Comparison of ENCODE assay signal across 20 cellular contexts in the genomic region with DNA sequence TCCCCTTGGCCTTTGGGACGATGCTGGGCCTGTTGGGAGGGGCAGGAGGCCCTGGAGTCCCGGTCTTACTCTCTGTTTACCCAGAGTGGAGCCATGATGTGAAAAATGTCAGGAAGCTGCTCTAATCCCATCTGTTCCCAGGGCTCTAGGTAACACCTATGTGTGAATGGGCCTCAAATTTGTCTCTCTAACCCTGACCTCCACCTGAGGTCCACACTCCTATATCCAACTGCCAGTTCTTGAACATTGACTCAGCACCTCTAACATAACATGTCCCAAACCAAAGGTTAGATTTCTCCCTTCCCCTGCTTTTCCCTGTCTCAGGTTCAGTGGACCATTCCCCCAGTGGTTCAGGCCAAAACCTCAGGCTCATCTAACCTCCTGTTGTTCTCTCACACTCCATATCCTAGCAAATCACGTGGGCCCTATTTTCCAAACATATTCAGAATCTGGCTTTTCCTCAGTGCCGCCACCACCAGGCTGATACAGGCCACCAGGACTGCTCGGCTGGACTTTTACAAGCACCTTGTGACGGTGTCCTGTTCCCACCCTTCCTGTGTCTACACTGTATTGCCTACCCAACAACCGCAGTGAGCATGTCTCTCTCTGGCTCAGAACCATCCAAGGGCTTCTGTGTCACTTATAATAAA.
DNase-seq lines count a peak whose midpoint lies in the region; ATAC-seq, FAIRE-seq and TF ChIP-seq lines count a peak whose summit lies in the region.
"Had no signal": no experiment of that assay in that cellular context is flagged by ENCODE, and none has a peak within 500 bp of the region (broad histone marks: within the 10 kb centered on the region; RNA-seq: fewer than 3 reads in every experiment).

No MANE protein-coding gene starts in this region.

- H3K9me3 ChIP-seq in Caco-2 (no peaks in the 10 kb centered on the region), K562 (replicated peaks; ENCODE audit: control insufficient read depth, insufficient read depth, low read depth, low read length) (no peaks in the 10 kb centered on the region)
- H3K9me3 ChIP-seq: HAP-1 had no signal

- no peak for FAIRE-seq in K562 (lab: Jason Lieb, UNC)
- FAIRE-seq: GM12891 had no signal

- in situ Hi-C loops in K562 (cut with MboI) = no loop called here

- CTCF ChIA-PET in Caco-2 (lab: Charles Lee) (no interaction called here), K562 (lab: Yijun Ruan, JAX; ENCODE audit: low intra/inter-chr PET ratio) (no interaction called here)

- H3K79me2 ChIP-seq in K562 (ENCODE audit: control insufficient read depth, insufficient read depth, low read length) = no peaks in the 10 kb centered on the region

- no peak overlapping the region for H3K4me3 ChIP-seq in Caco-2 (ENCODE audit: low read depth, low read length)
- H3K4me3 ChIP-seq in HFF-Myc (replicated peaks; ENCODE audit: low read depth, low read length) = no peak overlapping the region
- H3K4me3 ChIP-seq in K562 = no peak overlapping the region
- H3K4me3 ChIP-seq: HAP-1 had no signal

- H3K36me3 ChIP-seq in Caco-2 (ENCODE audit: control insufficient read depth, insufficient read depth, low read length) (no peaks in the 10 kb centered on the region), K562 (ENCODE audit: control insufficient read depth, insufficient read depth, low read length) (no peaks in the 10 kb centered on the region)
- H3K36me3 ChIP-seq: HAP-1 had no signal

- no peak for TF ChIP-seq CTCF in Caco-2 (IDR thresholded peaks at IDR 0.05; ENCODE audit: insufficient read depth in 1 of 2, low read depth in 1 of 2, low read length in 1 of 2, severe bottlenecking in 1 of 2, unreplicated experiment in 1 of 2)
- peak; percentile 5 for TF ChIP-seq CTCF in HFF-Myc (IDR thresholded peaks at IDR 0.05; ENCODE audit: low read depth, low read length, missing control alignments)
- peak; percentile 35 to 45 (median 38); a peak in 5 of 6 replicates for TF ChIP-seq CTCF in K562 (IDR thresholded peaks at IDR 0.05 in 2 of 3, conservative IDR thresholded peaks at IDR 0.05 in 1 of 3; ENCODE audit: insufficient read depth in 2 of 3, low read depth in 1 of 3, low read length in 3 of 3)
- TF ChIP-seq CTCF in nephron progenitor cell (IDR thresholded peaks at IDR 0.05) = no peak

- H3K4me1 Mint-ChIP-seq in Caco-2 (ENCODE audit: low read depth, unreplicated experiment) (no peaks in the 10 kb centered on the region), nephron progenitor cell (peaks cover 5% of the 10 kb centered on the region)

- H3K9ac ChIP-seq in K562 (ENCODE audit: insufficient read depth in 1 of 2, low read depth in 2 of 2, low read length in 2 of 2) = no peak overlapping the region

- H3K27ac Mint-ChIP-seq in Caco-2 (ENCODE audit: unreplicated experiment) = peak overlapping the region; percentile 7
- H3K27ac Mint-ChIP-seq in nephron progenitor cell = peak overlapping the region; percentile 10
- H3K27ac Mint-ChIP-seq: IgD-negative memory B cell had no signal

- no TSS peak for BruUV-seq in Caco-2 (replicated peaks; lab: Mats Ljungman, UMichigan)
- BruUV-seq in K562 (replicated peaks; lab: Mats Ljungman, UMichigan) = no TSS peak

- peak in 1 of 2 experiments; percentile 22; a peak in 2 of 4 replicates for TF ChIP-seq RAD21 in K562 (CRISPR knock-in tag; conservative IDR thresholded peaks at IDR 0.05 in 1 of 2, IDR thresholded peaks at IDR 0.05 in 1 of 2)

- peaks cover 6% of the 10 kb centered on the region for H3K9me1 ChIP-seq in K562 (ENCODE audit: control insufficient read depth, insufficient read depth, low read length)

- TF ChIP-seq POLR2A in K562 (conservative IDR thresholded peaks at IDR 0.05) = no peak

- H4K20me1 ChIP-seq in K562 (replicated peaks; ENCODE audit: control insufficient read depth, insufficient read depth, low read length) = 0 out of 2 replicates have a peak, but pooled peaks cover 10% of the 10 kb centered on the region

- no peaks in the 10 kb centered on the region for H3K9me3 Mint-ChIP-seq in Caco-2 (ENCODE audit: unreplicated experiment)
- H3K9me3 Mint-ChIP-seq in nephron progenitor cell = no peaks in the 10 kb centered on the region
- H3K9me3 Mint-ChIP-seq: IgD-negative memory B cell had no signal

- intact Hi-C loops in Caco-2 (cut with micrococcal nuclease; ENCODE audit: unreplicated experiment) (loop anchor here (5.0 kb wide), 1 partner anchor 94 kb away; no protein-coding TSS in a partner anchor), K562 (cut with micrococcal nuclease) (no loop called here)

- 7% methylated on average over 7 of the region's 7 CpGs for WGBS in K562 (ENCODE audit: insufficient coverage, low coverage, missing lambda C conversion rate)

- H3K4me1 ChIP-seq in Caco-2 = no peaks in the 10 kb centered on the region
- no peaks in the 10 kb centered on the region; a peak in 1 of 5 replicates for H3K4me1 ChIP-seq in K562 (replicated peaks in 1 of 2; ENCODE audit: control insufficient read depth in 2 of 2, insufficient read depth in 2 of 2, low read length in 2 of 2)
- H3K4me1 ChIP-seq: HAP-1 had no signal

- TF ChIP-seq EP300 in K562 (IDR thresholded peaks at IDR 0.05; ENCODE audit: low read length) = no peak

- H3K4me2 ChIP-seq in K562 (ENCODE audit: insufficient read depth, low read length) = no peak overlapping the region

- H3K36me3 Mint-ChIP-seq in Caco-2 (ENCODE audit: insufficient read depth, unreplicated experiment) (no peaks in the 10 kb centered on the region), nephron progenitor cell (ENCODE audit: low read depth) (peaks cover 11% of the 10 kb centered on the region)

- ATAC-seq in K562 (peak; percentile 79), HG02981 (IDR thresholded peaks at IDR 0.05; ENCODE audit: unreplicated experiment) (no peak), GM21390 (IDR thresholded peaks at IDR 0.05; ENCODE audit: unreplicated experiment) (no peak)

- no peak overlapping the region for H3K27ac ChIP-seq in K562 (ENCODE audit: extremely low read depth, low read depth, low read length)

- POLR2A ChIA-PET in Caco-2 (lab: Charles Lee) (no interaction called here), K562 (lab: Yijun Ruan, JAX) (no interaction called here)

- H3K27me3 ChIP-seq in Caco-2 (replicated peaks; ENCODE audit: control insufficient read depth, insufficient read depth, low read length) (no peaks in the 10 kb centered on the region), K562 (ENCODE audit: control insufficient read depth in 2 of 2, insufficient read depth in 2 of 2, low read length in 2 of 2) (peaks cover 5 to 36% of the 10 kb centered on the region in 2 experiments; a peak in 4 of 5 replicates)

- H2AFZ ChIP-seq in K562 (ENCODE audit: low read depth, low read length) = no peak overlapping the region

- no peak overlapping the region for H3K4me3 Mint-ChIP-seq in Caco-2 (ENCODE audit: unreplicated experiment)
- H3K4me3 Mint-ChIP-seq in nephron progenitor cell = no peak overlapping the region
- H3K4me3 Mint-ChIP-seq: IgD-negative memory B cell had no signal

- no peak for DNase-seq in Caco-2
- DNase-seq in HFF-Myc (ENCODE audit: extremely low read depth, low read depth) = no peak
- DNase-seq in K562 (ENCODE audit: extremely low read depth in 1 of 4, low spot score in 3 of 4) = peak in 3 of 4 experiments; percentile 21 to 29 (median 27)
- no peak for DNase-seq in nephron progenitor cell
- DNase-seq in activated CD4-positive, CD25-positive, alpha-beta regulatory T cell treated with anti-CD3 and anti-CD28 coated beads, Interleukin-2, amount 50 U/mL, for 72 hours = no peak
- DNase-seq in stimulated activated CD4-positive, alpha-beta T cell treated with anti-CD3 and anti-CD28 coated beads, Interleukin-4, amount 100 ng/mL, for 4 hours = no peak
- DNase-seq: C1 segment of cervical spinal cord, DMS 273 treated with DMSO at 0.1 percent for 48 hours, GF-D8, NCI-H1105 treated with DMSO at 0.1 percent for 48 hours, NCI-H1694 treated with DMSO at 0.1 percent for 48 hours, NCI-H69, RPMI8226, SIG-M5, T-helper 2 cell had no signal

- H3K27me3 Mint-ChIP-seq in Caco-2 (ENCODE audit: insufficient read depth, unreplicated experiment) (no peaks in the 10 kb centered on the region), nephron progenitor cell (ENCODE audit: low read depth, poor library complexity) (peaks cover 5% of the 10 kb centered on the region)

TF ChIP-seq in K562, 482 proteins besides CTCF, POLR2A, EP300 and RAD21:
- TF ChIP-seq ZFP36 (IDR thresholded peaks at IDR 0.05; ENCODE audit: low read depth, low read length, partially characterized antibody) (peak; percentile 86), ZNF717 (CRISPR knock-in tag; IDR thresholded peaks at IDR 0.05) (no peak), U2AF1 (optimal IDR thresholded peaks at IDR 0.05; ENCODE audit: low read depth, low read length) (no peak), SNRNP70 (optimal IDR thresholded peaks at IDR 0.05; ENCODE audit: low read depth, low read length) (no peak), SRSF3 (IDR thresholded peaks at IDR 0.05; ENCODE audit: insufficient read depth, low read length) (no peak), ZNF124 (CRISPR knock-in tag; IDR thresholded peaks at IDR 0.05) (no peak), RAD51 (IDR thresholded peaks at IDR 0.05; ENCODE audit: borderline replicate concordance, low read depth) (peak; percentile 55; the same call in 1 of the 2 replicates)
- TF ChIP-seq, protein P1, sequence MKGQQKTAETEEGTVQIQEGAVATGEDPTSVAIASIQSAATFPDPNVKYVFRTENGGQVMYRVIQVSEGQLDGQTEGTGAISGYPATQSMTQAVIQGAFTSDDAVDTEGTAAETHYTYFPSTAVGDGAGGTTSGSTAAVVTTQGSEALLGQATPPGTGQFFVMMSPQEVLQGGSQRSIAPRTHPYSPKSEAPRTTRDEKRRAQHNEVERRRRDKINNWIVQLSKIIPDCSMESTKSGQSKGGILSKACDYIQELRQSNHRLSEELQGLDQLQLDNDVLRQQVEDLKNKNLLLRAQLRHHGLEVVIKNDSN (CRISPR knock-in tag; IDR thresholded peaks at IDR 0.05) = peak; percentile 63
- TF ChIP-seq, protein P2, sequence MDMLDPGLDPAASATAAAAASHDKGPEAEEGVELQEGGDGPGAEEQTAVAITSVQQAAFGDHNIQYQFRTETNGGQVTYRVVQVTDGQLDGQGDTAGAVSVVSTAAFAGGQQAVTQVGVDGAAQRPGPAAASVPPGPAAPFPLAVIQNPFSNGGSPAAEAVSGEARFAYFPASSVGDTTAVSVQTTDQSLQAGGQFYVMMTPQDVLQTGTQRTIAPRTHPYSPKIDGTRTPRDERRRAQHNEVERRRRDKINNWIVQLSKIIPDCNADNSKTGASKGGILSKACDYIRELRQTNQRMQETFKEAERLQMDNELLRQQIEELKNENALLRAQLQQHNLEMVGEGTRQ (CRISPR knock-in tag; IDR thresholded peaks at IDR 0.05) = peak; percentile 61

Comparison
In these comparisons a context has a peak if more than half of its experiments do, and no peak if none do; other contexts are left out.
1. DNase-seq: peak in K562 (3 of 4); none in Caco-2 (0 of 2), HFF-Myc (single experiment), nephron progenitor cell (single experiment), activated CD4-positive, CD25-positive, alpha-beta regulatory T cell treated with anti-CD3 and anti-CD28 coated beads, Interleukin-2, amount 50 U/mL, for 72 hours (single experiment) and stimulated activated CD4-positive, alpha-beta T cell treated with anti-CD3 and anti-CD28 coated beads, Interleukin-4, amount 100 ng/mL, for 4 hours (0 of 2).
2. CTCF ChIP-seq: peak in HFF-Myc (single experiment) and K562 (3 of 3); none in Caco-2 (0 of 2) and nephron progenitor cell (single experiment).